In genomic region chr2:8761529-8762164, GRCh38 we compare ENCODE assay signal across 9 cellular contexts.
DNase-seq lines count a peak whose midpoint lies in the region; ATAC-seq, FAIRE-seq and TF ChIP-seq lines count a peak whose summit lies in the region.
"Had no signal": no experiment of that assay in that cellular context is flagged by ENCODE, and none has a peak within 500 bp of the region (broad histone marks: within the 10 kb centered on the region; RNA-seq: fewer than 3 reads in every experiment).

No MANE protein-coding gene starts in this region.

- TF ChIP-seq EP300 in HepG2 (IDR thresholded peaks at IDR 0.05; ENCODE audit: low read depth in 2 of 2, low read length in 2 of 2) (no peak), HepG2 (CRISPR knock-in tag; IDR thresholded peaks at IDR 0.05; ENCODE audit: borderline replicate concordance) (no peak)

- H3K27me3 ChIP-seq in HepG2 (ENCODE audit: control insufficient read depth in 1 of 2, insufficient read depth in 2 of 2, low read length in 2 of 2) = no peaks in the 10 kb centered on the region
- no peaks in the 10 kb centered on the region for H3K27me3 ChIP-seq in vagina

- no peak overlapping the region for H3K27ac ChIP-seq in HepG2 (ENCODE audit: extremely low read length, insufficient read depth, low read length)
- H3K27ac ChIP-seq in vagina = no peak overlapping the region

- WGBS in HepG2 (ENCODE audit: low lambda C conversion rate) = 99% methylated on average over 1 of the region's 1 CpG

- POLR2A ChIA-PET in activated CD8-positive, alpha-beta T cell treated with anti-CD3 and anti-CD28 coated beads for 36 hours (lab: Charles Lee) = no interaction called here
- POLR2A ChIA-PET in activated CD8-positive, alpha-beta T cell treated with anti-CD3 and anti-CD28 coated beads, Interleukin-2, amount 10 ng/mL, durations not matched to agents 7 days and 5 days (lab: Charles Lee) = no interaction called here
- POLR2A ChIA-PET in HepG2 (lab: Yijun Ruan, JAX) = no interaction called here

- no peak overlapping the region for H3K9ac ChIP-seq in HepG2 (ENCODE audit: insufficient read depth, low read depth, low read length)

- peak; percentile 58 for TF ChIP-seq RAD21 in HepG2 (CRISPR knock-in tag; IDR thresholded peaks at IDR 0.05)

- H3K4me1 Mint-ChIP-seq in activated CD8-positive, alpha-beta T cell treated with anti-CD3 and anti-CD28 coated beads for 36 hours (ENCODE audit: low read depth) = no peaks in the 10 kb centered on the region
- peaks cover 3% of the 10 kb centered on the region for H3K4me1 Mint-ChIP-seq in activated CD8-positive, alpha-beta T cell treated with anti-CD3 and anti-CD28 coated beads, Interleukin-2, amount 10 ng/mL, durations not matched to agents 7 days and 5 days (ENCODE audit: low read depth)
- H3K4me1 Mint-ChIP-seq in brain = peaks cover 37% of the 10 kb centered on the region
- no peaks in the 10 kb centered on the region for H3K4me1 Mint-ChIP-seq in activated naive CD4-positive, alpha-beta T cell treated with anti-CD3 and anti-CD28 coated beads for 36 hours (ENCODE audit: low read depth)

- no peak overlapping the region for H3K4me3 ChIP-seq in HepG2 (replicated peaks in 1 of 3; ENCODE audit: insufficient read depth in 1 of 3, low read depth in 2 of 3, low read length in 3 of 3)
- H3K4me3 ChIP-seq in vagina = no peak overlapping the region

- peaks cover 6% of the 10 kb centered on the region for H3K9me3 Mint-ChIP-seq in activated CD8-positive, alpha-beta T cell treated with anti-CD3 and anti-CD28 coated beads for 36 hours
- H3K9me3 Mint-ChIP-seq in activated CD8-positive, alpha-beta T cell treated with anti-CD3 and anti-CD28 coated beads, Interleukin-2, amount 10 ng/mL, durations not matched to agents 7 days and 5 days (ENCODE audit: insufficient read depth) = peaks cover 4% of the 10 kb centered on the region
- H3K9me3 Mint-ChIP-seq in brain = peaks cover 7 to 15% (median 8%) of the 10 kb centered on the region in 5 experiments
- H3K9me3 Mint-ChIP-seq in activated naive CD4-positive, alpha-beta T cell treated with anti-CD3 and anti-CD28 coated beads for 36 hours = peaks cover 2% of the 10 kb centered on the region

- peaks cover 2% of the 10 kb centered on the region for H3K9me3 ChIP-seq in HepG2 (ENCODE audit: low read length)
- H3K9me3 ChIP-seq in vagina = no peaks in the 10 kb centered on the region

- DNase-seq in activated CD8-positive, alpha-beta T cell treated with anti-CD3 and anti-CD28 coated beads for 36 hours = no peak
- DNase-seq in activated CD8-positive, alpha-beta T cell treated with anti-CD3 and anti-CD28 coated beads, Interleukin-2, amount 10 ng/mL, durations not matched to agents 7 days and 5 days = no peak
- peak; percentile 79 for DNase-seq in NCI-H1694 treated with DMSO at 0.1 percent for 48 hours (lab: John Stamatoyannopoulos, UW)
- peak; percentile 36 for DNase-seq in HepG2 (ENCODE audit: low spot score)
- no peak for DNase-seq in activated naive CD4-positive, alpha-beta T cell treated with anti-CD3 and anti-CD28 coated beads for 36 hours
- DNase-seq in vagina (ENCODE audit: extremely low spot score in 2 of 2) = no peak

- H3K4me2 ChIP-seq in HepG2 (ENCODE audit: low read depth, low read length) = no peak overlapping the region

- H3K4me1 ChIP-seq in HepG2 (ENCODE audit: insufficient read depth, low read length) (no peaks in the 10 kb centered on the region), vagina (no peaks in the 10 kb centered on the region)

- H3K27ac Mint-ChIP-seq in activated CD8-positive, alpha-beta T cell treated with anti-CD3 and anti-CD28 coated beads for 36 hours = no peak overlapping the region
- H3K27ac Mint-ChIP-seq in activated CD8-positive, alpha-beta T cell treated with anti-CD3 and anti-CD28 coated beads, Interleukin-2, amount 10 ng/mL, durations not matched to agents 7 days and 5 days = no peak overlapping the region
- peak overlapping the region in 1 of 5 experiments; percentile 56 for H3K27ac Mint-ChIP-seq in brain
- no peak overlapping the region for H3K27ac Mint-ChIP-seq in activated naive CD4-positive, alpha-beta T cell treated with anti-CD3 and anti-CD28 coated beads for 36 hours
- H3K27ac Mint-ChIP-seq: activated naive CD8-positive, alpha-beta T cell had no signal

- intact Hi-C loops in activated CD8-positive, alpha-beta T cell treated with anti-CD3 and anti-CD28 coated beads for 36 hours (cut with micrococcal nuclease) = no loop called here
- intact Hi-C loops in HepG2 (cut with micrococcal nuclease; ENCODE audit: unreplicated experiment) (loop anchor here (1.0 kb wide), 2 partner anchors 68 to 236 kb away; no protein-coding TSS in a partner anchor), vagina (cut with DNase I) (no loop called here)
- intact Hi-C loops in activated naive CD4-positive, alpha-beta T cell treated with anti-CD3 and anti-CD28 coated beads for 36 hours (cut with micrococcal nuclease) = no loop called here

- no TSS peak for BruUV-seq in HepG2 (replicated peaks; lab: Mats Ljungman, UMichigan)

- no peaks in the 10 kb centered on the region for H3K27me3 Mint-ChIP-seq in activated CD8-positive, alpha-beta T cell treated with anti-CD3 and anti-CD28 coated beads for 36 hours
- H3K27me3 Mint-ChIP-seq in activated CD8-positive, alpha-beta T cell treated with anti-CD3 and anti-CD28 coated beads, Interleukin-2, amount 10 ng/mL, durations not matched to agents 7 days and 5 days (ENCODE audit: low read depth) = no peaks in the 10 kb centered on the region
- H3K27me3 Mint-ChIP-seq in brain = peaks cover 3% of the 10 kb centered on the region
- no peaks in the 10 kb centered on the region for H3K27me3 Mint-ChIP-seq in activated naive CD4-positive, alpha-beta T cell treated with anti-CD3 and anti-CD28 coated beads for 36 hours (ENCODE audit: low read depth)
- H3K27me3 Mint-ChIP-seq: activated naive CD8-positive, alpha-beta T cell had no signal

- H3K79me2 ChIP-seq in HepG2 (ENCODE audit: insufficient read depth, low read length) = no peaks in the 10 kb centered on the region

- no peak overlapping the region for H3K4me3 Mint-ChIP-seq in activated CD8-positive, alpha-beta T cell treated with anti-CD3 and anti-CD28 coated beads for 36 hours
- no peak overlapping the region for H3K4me3 Mint-ChIP-seq in activated CD8-positive, alpha-beta T cell treated with anti-CD3 and anti-CD28 coated beads, Interleukin-2, amount 10 ng/mL, durations not matched to agents 7 days and 5 days
- no peak overlapping the region for H3K4me3 Mint-ChIP-seq in brain
- H3K4me3 Mint-ChIP-seq in activated naive CD4-positive, alpha-beta T cell treated with anti-CD3 and anti-CD28 coated beads for 36 hours = no peak overlapping the region
- H3K4me3 Mint-ChIP-seq: activated naive CD8-positive, alpha-beta T cell had no signal

- ATAC-seq in activated CD8-positive, alpha-beta T cell treated with anti-CD3 and anti-CD28 coated beads for 36 hours = no peak
- ATAC-seq in activated CD8-positive, alpha-beta T cell treated with anti-CD3 and anti-CD28 coated beads, Interleukin-2, amount 10 ng/mL, durations not matched to agents 7 days and 5 days = no peak
- peak; percentile 37; the same call in 1 of the 3 replicates for ATAC-seq in HepG2
- ATAC-seq in GM21423 (IDR thresholded peaks at IDR 0.05; ENCODE audit: unreplicated experiment) = no peak

- no peak overlapping the region for H2AFZ ChIP-seq in HepG2 (ENCODE audit: low read length)

- peaks cover 2 to 7% of the 10 kb centered on the region in 2 experiments; a peak in 2 of 5 replicates for H3K36me3 ChIP-seq in HepG2 (replicated peaks in 1 of 2; ENCODE audit: control insufficient read depth in 1 of 2, insufficient read depth in 2 of 2, low read length in 2 of 2)
- peaks cover 0 to 28% of the 10 kb centered on the region in 2 donors for H3K36me3 ChIP-seq in vagina

- CTCF ChIA-PET in activated CD8-positive, alpha-beta T cell treated with anti-CD3 and anti-CD28 coated beads for 36 hours (lab: Charles Lee) = interaction anchor here (0.7 to 1.0 kb wide), 2 partner anchors 12 to 26 kb away, joined by 3 to 4 read pairs; no protein-coding TSS in a partner anchor
- CTCF ChIA-PET in activated CD8-positive, alpha-beta T cell treated with anti-CD3 and anti-CD28 coated beads, Interleukin-2, amount 10 ng/mL, durations not matched to agents 7 days and 5 days (lab: Charles Lee) = interaction anchor here (0.6 to 1.0 kb wide), 6 partner anchors 26 to 1558 kb away, joined by 3 to 5 read pairs (median 4); no protein-coding TSS in a partner anchor
- CTCF ChIA-PET in HepG2 (lab: Yijun Ruan, JAX; ENCODE audit: low intra/inter-chr PET ratio, low total read pairs) = interaction anchor here (0.7 to 1.6 kb wide), 4 partner anchors 69 to 1334 kb away, joined by 3 to 4 read pairs (median 3); no protein-coding TSS in a partner anchor
- CTCF ChIA-PET in activated naive CD4-positive, alpha-beta T cell treated with anti-CD3 and anti-CD28 coated beads for 36 hours (lab: Charles Lee) = no interaction called here

- peak; percentile 51 for TF ChIP-seq CTCF in activated CD8-positive, alpha-beta T cell treated with anti-CD3 and anti-CD28 coated beads for 36 hours (IDR thresholded peaks at IDR 0.05)
- peak; percentile 69 to 72 for TF ChIP-seq CTCF in brain (conservative IDR thresholded peaks at IDR 0.05)
- TF ChIP-seq CTCF in HepG2 (CRISPR knock-in tag; IDR thresholded peaks at IDR 0.05) = peak; percentile 60
- peak in 1 of 3 experiments; percentile 40 for TF ChIP-seq CTCF in vagina (IDR thresholded peaks at IDR 0.05)

- peaks cover 24% of the 10 kb centered on the region for H3K36me3 Mint-ChIP-seq in activated CD8-positive, alpha-beta T cell treated with anti-CD3 and anti-CD28 coated beads for 36 hours (ENCODE audit: low read depth)
- H3K36me3 Mint-ChIP-seq in activated CD8-positive, alpha-beta T cell treated with anti-CD3 and anti-CD28 coated beads, Interleukin-2, amount 10 ng/mL, durations not matched to agents 7 days and 5 days (ENCODE audit: low read depth) = peaks cover 24% of the 10 kb centered on the region
- H3K36me3 Mint-ChIP-seq in brain = peaks cover 61% of the 10 kb centered on the region
- peaks cover 34% of the 10 kb centered on the region for H3K36me3 Mint-ChIP-seq in activated naive CD4-positive, alpha-beta T cell treated with anti-CD3 and anti-CD28 coated beads for 36 hours (ENCODE audit: low read depth)

- in situ Hi-C loops in HepG2 (cut with HindIII; ENCODE audit: extremely low pct_ligation_motif_present, low pct_unique_long_range_greater_than_20kb) = no loop called here

- no peaks in the 10 kb centered on the region for H4K20me1 ChIP-seq in HepG2 (ENCODE audit: insufficient read depth, low read length)

- peak; percentile 77 for FAIRE-seq in HepG2 (lab: Jason Lieb, UNC)

- no peak for TF ChIP-seq POLR2A in HepG2 (IDR thresholded peaks at IDR 0.05; ENCODE audit: insufficient read depth in 1 of 2, low read depth in 2 of 2, low read length in 2 of 2)
- no peak for TF ChIP-seq POLR2A in vagina (IDR thresholded peaks at IDR 0.05)

TF ChIP-seq in HepG2, 621 proteins besides CTCF, POLR2A, EP300 and RAD21:
- TF ChIP-seq ZNF780A (CRISPR knock-in tag; IDR thresholded peaks at IDR 0.05) (no peak), KDM5A (IDR thresholded peaks at IDR 0.05; ENCODE audit: borderline replicate concordance, low read length) (no peak), SMC3 (IDR thresholded peaks at IDR 0.05; ENCODE audit: low read length) (peak; percentile 60; the same call in 1 of the 2 replicates), STAG1 (CRISPR knock-in tag; IDR thresholded peaks at IDR 0.05) (peak; percentile 81)

Comparison
In these comparisons a context has a peak if more than half of its experiments do, and no peak if none do; other contexts are left out.
1. DNase-seq: peak in NCI-H1694 treated with DMSO at 0.1 percent for 48 hours (single experiment) and HepG2 (single experiment); none in activated CD8-positive, alpha-beta T cell treated with anti-CD3 and anti-CD28 coated beads for 36 hours (single experiment), activated CD8-positive, alpha-beta T cell treated with anti-CD3 and anti-CD28 coated beads, Interleukin-2, amount 10 ng/mL, durations not matched to agents 7 days and 5 days (single experiment), activated naive CD4-positive, alpha-beta T cell treated with anti-CD3 and anti-CD28 coated beads for 36 hours (single experiment) and vagina (0 of 2).